In genomic region chr7:150716368-150716767, GRCh38 we compare ENCODE assay signal across 8 cellular contexts. TPM values are rescaled to one million over a fixed set of nuclear protein-coding genes. Genes with fewer than 3 reads are reported as not detected.
DNase-seq lines count a peak whose midpoint lies in the region; ATAC-seq and TF ChIP-seq lines count a peak whose summit lies in the region.

Gene GIMAP1 (plus strand): TSS chr7:150716613. CDS start chr7:150719048, 2,435 bp downstream.

- peaks cover 11% of the 10 kb centered on the region for H3K9me3 Mint-ChIP-seq in activated CD8-positive, alpha-beta memory T cell treated with anti-CD3 and anti-CD28 coated beads, Interleukin-2, amount 10 ng/mL, durations not matched to agents 7 days and 5 days (ENCODE audit: low read depth)

- H3K9ac ChIP-seq in BLaER1 (peak within 1 kb of the TSS; percentile 13; the same call in 1 of the 2 replicates), stomach smooth muscle (ENCODE audit: low read length in 2 of 2) (peak within 1 kb of the TSS; percentile 2 to 32)

- 0 out of 2 replicates have a peak within 1 kb of the TSS, but pooled peaks have one; percentile 37 for H3K27ac ChIP-seq in BLaER1
- H3K27ac ChIP-seq in right atrium auricular region, result peak within 1 kb of the TSS; percentile 65 to 78
- H3K27ac ChIP-seq in stomach smooth muscle (ENCODE audit: low read length), result no peak within 1 kb of the TSS

- H3K4me2 ChIP-seq in BLaER1, result peak within 1 kb of the TSS; percentile 85

- peaks cover 19% of the 10 kb centered on the region for H3K9me3 ChIP-seq in BLaER1
- H3K9me3 ChIP-seq in right atrium auricular region, result peaks cover 0 to 7% of the 10 kb centered on the region in 2 donors
- H3K9me3 ChIP-seq in stomach smooth muscle (ENCODE audit: control insufficient read depth in 2 of 2, low read length in 2 of 2), result peaks cover 0 to 3% of the 10 kb centered on the region in 2 donors

- no peaks in the 10 kb centered on the region for H4K20me1 ChIP-seq in BLaER1

- H3K4me1 ChIP-seq in BLaER1 (peaks cover 15% of the 10 kb centered on the region), right atrium auricular region (peaks cover 0 to 9% of the 10 kb centered on the region in 2 donors), stomach smooth muscle (ENCODE audit: control insufficient read depth, insufficient read depth, low read length) (no peaks in the 10 kb centered on the region)

- DNase-seq in activated CD8-positive, alpha-beta memory T cell treated with anti-CD3 and anti-CD28 coated beads, Interleukin-2, amount 10 ng/mL, durations not matched to agents 7 days and 5 days, result peak; percentile 74
- peak; percentile 73 for DNase-seq in right atrium auricular region (ENCODE audit: low spot score)
- DNase-seq in NCI-H2029 (lab: John Stamatoyannopoulos, UW), result no peak
- DNase-seq in iPS-NIHi7 (ENCODE audit: extremely low spot score), result no peak

- H3K27me3 ChIP-seq in BLaER1, result no peaks in the 10 kb centered on the region
- no peaks in the 10 kb centered on the region for H3K27me3 ChIP-seq in right atrium auricular region
- no peaks in the 10 kb centered on the region for H3K27me3 ChIP-seq in stomach smooth muscle (ENCODE audit: control insufficient read depth in 1 of 2, insufficient read depth in 2 of 2, low read length in 2 of 2)

- peak within 1 kb of the TSS; percentile 92 for H3K27ac Mint-ChIP-seq in activated CD8-positive, alpha-beta memory T cell treated with anti-CD3 and anti-CD28 coated beads, Interleukin-2, amount 10 ng/mL, durations not matched to agents 7 days and 5 days

- CTCF ChIA-PET in activated CD8-positive, alpha-beta memory T cell treated with anti-CD3 and anti-CD28 coated beads, Interleukin-2, amount 10 ng/mL, durations not matched to agents 7 days and 5 days (lab: Charles Lee), result interaction anchor here (0.8 to 5.5 kb wide), 18 partner anchors 13 to 266 kb away, joined by 3 to 41 read pairs (median 5); partner anchors contain the start of genes GIMAP2, GIMAP5, GIMAP6 and GIMAP7

- H3K27me3 Mint-ChIP-seq in activated CD8-positive, alpha-beta memory T cell treated with anti-CD3 and anti-CD28 coated beads, Interleukin-2, amount 10 ng/mL, durations not matched to agents 7 days and 5 days, result no peaks in the 10 kb centered on the region

- peaks cover 67% of the 10 kb centered on the region for H3K36me3 Mint-ChIP-seq in activated CD8-positive, alpha-beta memory T cell treated with anti-CD3 and anti-CD28 coated beads, Interleukin-2, amount 10 ng/mL, durations not matched to agents 7 days and 5 days

- H3K4me1 Mint-ChIP-seq in activated CD8-positive, alpha-beta memory T cell treated with anti-CD3 and anti-CD28 coated beads, Interleukin-2, amount 10 ng/mL, durations not matched to agents 7 days and 5 days, result peaks cover 51% of the 10 kb centered on the region

- H3K4me3 Mint-ChIP-seq in activated CD8-positive, alpha-beta memory T cell treated with anti-CD3 and anti-CD28 coated beads, Interleukin-2, amount 10 ng/mL, durations not matched to agents 7 days and 5 days, result peak within 1 kb of the TSS; percentile 85

- TF ChIP-seq CTCF in right atrium auricular region (IDR thresholded peaks at IDR 0.05), result no peak

- ATAC-seq in HG03175 (IDR thresholded peaks at IDR 0.05; ENCODE audit: unreplicated experiment) (peak; percentile 61), GM19463 (IDR thresholded peaks at IDR 0.05; ENCODE audit: unreplicated experiment) (no peak)
- peak; percentile 78 for ATAC-seq in activated CD8-positive, alpha-beta memory T cell treated with anti-CD3 and anti-CD28 coated beads, Interleukin-2, amount 10 ng/mL, durations not matched to agents 7 days and 5 days

- H3K4me3 ChIP-seq in BLaER1, result peak within 1 kb of the TSS; percentile 40; the same call in 1 of the 2 replicates
- H3K4me3 ChIP-seq in right atrium auricular region, result peak within 1 kb of the TSS; percentile 45 to 49
- H3K4me3 ChIP-seq in stomach smooth muscle (ENCODE audit: low read length in 2 of 2), result peak within 1 kb of the TSS; percentile 40 to 59

- H3K36me3 ChIP-seq in BLaER1 (no peaks in the 10 kb centered on the region; the same call in 1 of the 2 replicates), right atrium auricular region (peaks cover 9% of the 10 kb centered on the region), stomach smooth muscle (ENCODE audit: control insufficient read depth in 2 of 2, insufficient read depth in 2 of 2, low read length in 2 of 2) (no peaks in the 10 kb centered on the region)

RNA-seq across cellular contexts. Expression of gene GIMAP1, which starts in this region (rescaled TPM):
- total RNA-seq in activated CD8-positive, alpha-beta memory T cell treated with anti-CD3 and anti-CD28 coated beads, Interleukin-2, amount 10 ng/mL, durations not matched to agents 7 days and 5 days, result 10 to 100 TPM in 1 of 2 experiments, 1 to 10 TPM in 1; 6.8 to 12.4 TPM
- 1 to 10 TPM; 5.6 to 8.0 TPM for total RNA-seq in right atrium auricular region

Comparison
In these comparisons a context has a peak if more than half of its experiments do, and no peak if none do; other contexts are left out.
1. DNase-seq: peak in activated CD8-positive, alpha-beta memory T cell treated with anti-CD3 and anti-CD28 coated beads, Interleukin-2, amount 10 ng/mL, durations not matched to agents 7 days and 5 days (single experiment) and right atrium auricular region (single experiment); none in NCI-H2029 (single experiment) and iPS-NIHi7 (single experiment).
2. Peak in every context shown above with its lines, with median percentiles within 50 percentile points of each other: H3K4me3 ChIP-seq.